11 cellular contexts compared by ENCODE assay signal in the genomic region with DNA sequence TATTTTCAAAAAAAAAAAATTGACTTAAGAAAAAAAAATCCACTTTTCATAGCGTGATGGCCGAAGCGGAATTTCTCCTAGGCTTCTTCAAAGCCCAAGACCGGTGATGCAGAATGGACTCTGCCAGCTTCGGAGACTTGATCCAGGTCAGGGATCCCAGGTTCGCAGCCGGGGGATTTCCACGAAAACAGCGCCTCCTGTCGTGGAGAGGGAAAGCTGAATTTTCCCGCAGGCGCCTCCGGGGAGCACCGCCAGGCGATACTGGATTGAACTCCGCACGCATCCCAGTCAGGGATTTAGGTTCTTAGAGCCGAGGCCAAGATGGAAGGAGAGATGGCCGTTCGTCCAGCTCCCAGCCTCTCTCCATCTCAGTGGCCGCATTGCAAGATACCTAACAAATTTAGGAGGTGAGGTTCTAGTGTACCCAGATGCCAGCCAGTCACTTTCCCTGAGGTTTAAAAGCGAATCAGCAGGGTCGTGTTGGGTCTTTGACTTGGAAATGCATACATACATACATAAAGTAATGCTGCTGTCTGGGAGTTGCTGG. TPM values are rescaled to one million over a fixed set of nuclear protein-coding genes. Genes with fewer than 3 reads are reported as not detected.
A peak's percentile ranks its signal among the peaks of the same experiment; 100 is the strongest.
DNase-seq lines count a peak whose midpoint lies in the region; ATAC-seq and TF ChIP-seq lines count a peak whose summit lies in the region.
"Had no signal": no experiment of that assay in that cellular context is flagged by ENCODE, and none has a peak within 500 bp of the region (broad histone marks: within the 10 kb centered on the region; RNA-seq: fewer than 3 reads in every experiment).

No MANE protein-coding gene starts in this region.

- peaks cover 94% of the 10 kb centered on the region for H3K27me3 ChIP-seq in iPS-15b (ENCODE audit: control insufficient read depth, insufficient read depth, low read length)
- H3K27me3 ChIP-seq in smooth muscle cell (ENCODE audit: low read depth), result peaks cover 97% of the 10 kb centered on the region
- peaks cover 66% of the 10 kb centered on the region for H3K27me3 ChIP-seq in effector memory CD4-positive, alpha-beta T cell (replicated peaks; ENCODE audit: control insufficient read depth, insufficient read depth, low read length, poor library complexity, severe bottlenecking)

- H4K20me1 ChIP-seq in smooth muscle cell (ENCODE audit: low read depth), result no peaks in the 10 kb centered on the region

- no peaks in the 10 kb centered on the region for H3F3A ChIP-seq in smooth muscle cell (ENCODE audit: low read depth)

- H3K4me1 ChIP-seq in iPS-15b (ENCODE audit: control insufficient read depth, insufficient read depth, low read length) (peaks cover 3% of the 10 kb centered on the region), smooth muscle cell (ENCODE audit: low read depth) (peaks cover 33% of the 10 kb centered on the region)
- peaks cover 15% of the 10 kb centered on the region for H3K4me1 ChIP-seq in effector memory CD4-positive, alpha-beta T cell (ENCODE audit: control insufficient read depth, insufficient read depth, low read length, poor library complexity, severe bottlenecking)

- H3K4me3 Mint-ChIP-seq in activated naive CD4-positive, alpha-beta T cell treated with anti-CD3 and anti-CD28 coated beads, Interleukin-2, amount 50 U/mL, for 24 hours, result peak overlapping the region; percentile 30

- 9% methylated on average over 23 of the region's 23 CpGs for WGBS in smooth muscle cell (ENCODE audit: low lambda C conversion rate)

- H3K36me3 ChIP-seq in iPS-15b (ENCODE audit: control insufficient read depth, insufficient read depth, low read length) (no peaks in the 10 kb centered on the region), smooth muscle cell (ENCODE audit: low read depth) (no peaks in the 10 kb centered on the region)
- no peaks in the 10 kb centered on the region for H3K36me3 ChIP-seq in effector memory CD4-positive, alpha-beta T cell (ENCODE audit: control insufficient read depth, insufficient read depth, low read length)

- no peak overlapping the region for H3K27ac Mint-ChIP-seq in activated naive CD4-positive, alpha-beta T cell treated with anti-CD3 and anti-CD28 coated beads, Interleukin-2, amount 50 U/mL, for 24 hours
- H3K27ac Mint-ChIP-seq: CD4-positive, CD25-positive, alpha-beta regulatory T cell had no signal

- peak overlapping the region; percentile 68 for H3K4me2 ChIP-seq in smooth muscle cell

- no peak for DNase-seq in activated naive CD4-positive, alpha-beta T cell (lab: John Stamatoyannopoulos, UW)
- DNase-seq in smooth muscle cell (lab: John Stamatoyannopoulos, UW; ENCODE audit: unreplicated experiment), result no peak
- no peak for DNase-seq in stimulated activated CD4-positive, alpha-beta T cell treated with anti-CD3 and anti-CD28 coated beads, Interleukin-4, amount 100 ng/mL, for 24 hours
- no peak for DNase-seq in effector memory CD4-positive, alpha-beta T cell
- DNase-seq: activated CD4-positive, CD25-positive, alpha-beta regulatory T cell had no signal

- no peaks in the 10 kb centered on the region for H3K9me3 ChIP-seq in iPS-15b (ENCODE audit: control insufficient read depth, insufficient read depth, low read length)
- H3K9me3 ChIP-seq in smooth muscle cell (replicated peaks; ENCODE audit: low read depth), result no peaks in the 10 kb centered on the region
- no peaks in the 10 kb centered on the region for H3K9me3 ChIP-seq in effector memory CD4-positive, alpha-beta T cell (ENCODE audit: control insufficient read depth, low read length)

- ATAC-seq in SK-N-SH treated with all-trans-retinoic acid at 6 μM for 48 hours, result 0 out of 3 replicates have a peak, but pooled peaks have one; percentile 20
- no peak for ATAC-seq in GM19467 (IDR thresholded peaks at IDR 0.05; ENCODE audit: unreplicated experiment)

- peaks cover 4% of the 10 kb centered on the region for H3K9me3 Mint-ChIP-seq in activated naive CD4-positive, alpha-beta T cell treated with anti-CD3 and anti-CD28 coated beads, Interleukin-2, amount 50 U/mL, for 24 hours

- no peaks in the 10 kb centered on the region for H3K79me2 ChIP-seq in smooth muscle cell (ENCODE audit: low read depth)

- peaks cover 62% of the 10 kb centered on the region for H3K27me3 Mint-ChIP-seq in activated naive CD4-positive, alpha-beta T cell treated with anti-CD3 and anti-CD28 coated beads, Interleukin-2, amount 50 U/mL, for 24 hours

- peaks cover 29% of the 10 kb centered on the region for H3K4me1 Mint-ChIP-seq in activated naive CD4-positive, alpha-beta T cell treated with anti-CD3 and anti-CD28 coated beads, Interleukin-2, amount 50 U/mL, for 24 hours

- no peak overlapping the region for H2AFZ ChIP-seq in smooth muscle cell (ENCODE audit: low read depth)

- H3K4me3 ChIP-seq in iPS-15b (ENCODE audit: low read depth, low read length), result peak overlapping the region; percentile 46
- peak overlapping the region; percentile 34 for H3K4me3 ChIP-seq in smooth muscle cell
- H3K4me3 ChIP-seq in effector memory CD4-positive, alpha-beta T cell (ENCODE audit: insufficient read depth, low read depth, low read length, poor library complexity, severe bottlenecking), result no peak overlapping the region

- peak; percentile 39 for TF ChIP-seq CTCF in smooth muscle cell (IDR thresholded peaks at IDR 0.05; ENCODE audit: borderline replicate concordance, insufficient read depth, poor library complexity, severe bottlenecking)

- peaks cover 7% of the 10 kb centered on the region for H3K36me3 Mint-ChIP-seq in activated naive CD4-positive, alpha-beta T cell treated with anti-CD3 and anti-CD28 coated beads, Interleukin-2, amount 50 U/mL, for 24 hours
- H3K36me3 Mint-ChIP-seq: CD4-positive, CD25-positive, alpha-beta regulatory T cell had no signal

- H3K27ac ChIP-seq in smooth muscle cell (ENCODE audit: low read depth), result no peak overlapping the region
- H3K27ac ChIP-seq in effector memory CD4-positive, alpha-beta T cell (ENCODE audit: insufficient read depth, low read length, poor library complexity, severe bottlenecking), result no peak overlapping the region

- H3K9ac ChIP-seq in iPS-15b (ENCODE audit: low read depth, low read length) (no peak overlapping the region), smooth muscle cell (ENCODE audit: low read depth) (no peak overlapping the region)

TF ChIP-seq in SK-N-SH treated with all-trans-retinoic acid at 6 μM for 48 hours, 23 proteins besides CTCF, POLR2A, EP300 and RAD21:
- TF ChIP-seq ISL1 (CRISPR knock-in tag; IDR thresholded peaks at IDR 0.05), result no peak
- TF ChIP-seq SNAI2 (CRISPR knock-in tag; IDR thresholded peaks at IDR 0.05), result no peak
- no peak for TF ChIP-seq TCF4 (CRISPR knock-in tag; IDR thresholded peaks at IDR 0.05; ENCODE audit: borderline replicate concordance)
- TF ChIP-seq, protein P1, sequence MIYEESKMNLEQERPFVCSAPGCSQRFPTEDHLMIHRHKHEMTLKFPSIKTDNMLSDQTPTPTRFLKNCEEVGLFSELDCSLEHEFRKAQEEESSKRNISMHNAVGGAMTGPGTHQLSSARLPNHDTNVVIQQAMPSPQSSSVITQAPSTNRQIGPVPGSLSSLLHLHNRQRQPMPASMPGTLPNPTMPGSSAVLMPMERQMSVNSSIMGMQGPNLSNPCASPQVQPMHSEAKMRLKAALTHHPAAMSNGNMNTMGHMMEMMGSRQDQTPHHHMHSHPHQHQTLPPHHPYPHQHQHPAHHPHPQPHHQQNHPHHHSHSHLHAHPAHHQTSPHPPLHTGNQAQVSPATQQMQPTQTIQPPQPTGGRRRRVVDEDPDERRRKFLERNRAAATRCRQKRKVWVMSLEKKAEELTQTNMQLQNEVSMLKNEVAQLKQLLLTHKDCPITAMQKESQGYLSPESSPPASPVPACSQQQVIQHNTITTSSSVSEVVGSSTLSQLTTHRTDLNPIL (CRISPR knock-in tag; IDR thresholded peaks at IDR 0.05; ENCODE audit: low read depth), result no peak
- no peak for TF ChIP-seq OSR1 (CRISPR knock-in tag; IDR thresholded peaks at IDR 0.05)
- no peak for TF ChIP-seq ARNTL (CRISPR knock-in tag; IDR thresholded peaks at IDR 0.05; ENCODE audit: borderline replicate concordance, low read depth)

RNA-seq across cellular contexts. Expression of a gene that starts 2.2 kb away (rescaled TPM):
- total RNA-seq in smooth muscle cell, result not detected in 2 replicates
- not detected in 2 replicates for polyA plus RNA-seq in smooth muscle cell
- total RNA-seq: CD4-positive, CD25-positive, alpha-beta regulatory T cell; myocyte had no signal
- polyA plus RNA-seq: CD4-positive, CD25-positive, alpha-beta regulatory T cell had no signal

RNA-seq across cellular contexts. Expression of a gene that starts 2.6 kb away (rescaled TPM):
- 0.18 and 0.99 TPM in 2 replicates for total RNA-seq in smooth muscle cell
- polyA plus RNA-seq in smooth muscle cell, result 0.74 TPM in 1 of 2 replicates, not detected in the other
- polyA plus RNA-seq: CD4-positive, CD25-positive, alpha-beta regulatory T cell had no signal
